In the genomic region with DNA sequence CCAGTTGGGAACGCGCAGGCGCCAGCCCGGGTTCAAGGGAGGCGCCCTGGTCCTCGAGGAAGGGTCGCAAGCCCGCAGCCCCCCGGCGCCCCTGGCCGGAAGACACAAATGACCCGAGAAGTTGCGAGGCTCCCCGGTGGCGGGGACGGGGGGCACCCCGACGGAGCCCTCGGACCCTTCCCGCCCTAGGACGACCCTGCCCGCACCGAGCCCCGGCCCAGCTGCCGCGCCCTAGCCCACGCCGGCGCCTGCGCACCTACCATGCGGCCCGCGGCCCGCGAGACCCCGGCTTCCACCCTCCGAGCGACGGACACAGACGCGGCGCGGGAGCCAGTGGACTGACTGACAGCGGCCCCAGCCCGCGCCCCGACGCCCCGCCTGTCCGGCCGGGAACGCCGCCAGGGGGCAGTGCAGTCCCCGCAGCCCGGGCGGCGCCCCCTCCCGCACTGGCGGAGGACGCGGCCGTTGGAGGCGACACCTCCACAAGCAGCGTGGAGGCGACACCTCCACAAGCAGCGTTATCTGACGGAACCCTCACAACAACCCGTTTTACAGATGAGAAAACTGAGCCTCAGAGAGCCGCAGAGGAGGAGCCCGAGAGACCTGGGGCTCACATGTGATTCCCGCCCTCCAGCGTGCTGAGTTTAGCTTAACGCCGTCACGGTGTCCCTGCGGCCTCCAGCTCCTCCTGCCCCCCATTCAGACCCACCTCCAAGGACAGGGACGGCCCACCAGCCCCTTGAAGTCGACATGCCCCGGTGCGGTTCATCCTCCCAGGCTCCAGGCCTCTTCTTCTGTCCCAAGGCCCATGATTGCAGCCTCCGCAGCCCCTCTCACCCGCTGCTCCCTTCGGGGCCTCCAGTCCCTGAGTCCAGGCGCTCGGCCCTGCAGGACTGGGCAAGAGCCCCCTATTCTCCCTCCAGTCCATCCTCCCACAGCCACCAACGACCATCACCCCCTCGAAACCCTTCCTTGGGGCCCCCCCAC, we compare ENCODE assay signal across 1 cellular context.
TF ChIP-seq lines count a peak whose summit lies in the region.

A gene with protein sequence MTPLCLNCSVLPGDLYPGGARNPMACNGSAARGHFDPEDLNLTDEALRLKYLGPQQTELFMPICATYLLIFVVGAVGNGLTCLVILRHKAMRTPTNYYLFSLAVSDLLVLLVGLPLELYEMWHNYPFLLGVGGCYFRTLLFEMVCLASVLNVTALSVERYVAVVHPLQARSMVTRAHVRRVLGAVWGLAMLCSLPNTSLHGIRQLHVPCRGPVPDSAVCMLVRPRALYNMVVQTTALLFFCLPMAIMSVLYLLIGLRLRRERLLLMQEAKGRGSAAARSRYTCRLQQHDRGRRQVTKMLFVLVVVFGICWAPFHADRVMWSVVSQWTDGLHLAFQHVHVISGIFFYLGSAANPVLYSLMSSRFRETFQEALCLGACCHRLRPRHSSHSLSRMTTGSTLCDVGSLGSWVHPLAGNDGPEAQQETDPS (minus strand): TSS at position 347 of the 987 bp plus-strand sequence. CDS start 84 bp downstream, at position 263.

TF ChIP-seq in GM12878, 131 proteins besides CTCF, POLR2A, EP300 and RAD21 (continues in another document):
- TF ChIP-seq GATAD2B (conservative IDR thresholded peaks at IDR 0.05; ENCODE audit: low read depth), result peak; percentile 48
- TF ChIP-seq, protein P1, sequence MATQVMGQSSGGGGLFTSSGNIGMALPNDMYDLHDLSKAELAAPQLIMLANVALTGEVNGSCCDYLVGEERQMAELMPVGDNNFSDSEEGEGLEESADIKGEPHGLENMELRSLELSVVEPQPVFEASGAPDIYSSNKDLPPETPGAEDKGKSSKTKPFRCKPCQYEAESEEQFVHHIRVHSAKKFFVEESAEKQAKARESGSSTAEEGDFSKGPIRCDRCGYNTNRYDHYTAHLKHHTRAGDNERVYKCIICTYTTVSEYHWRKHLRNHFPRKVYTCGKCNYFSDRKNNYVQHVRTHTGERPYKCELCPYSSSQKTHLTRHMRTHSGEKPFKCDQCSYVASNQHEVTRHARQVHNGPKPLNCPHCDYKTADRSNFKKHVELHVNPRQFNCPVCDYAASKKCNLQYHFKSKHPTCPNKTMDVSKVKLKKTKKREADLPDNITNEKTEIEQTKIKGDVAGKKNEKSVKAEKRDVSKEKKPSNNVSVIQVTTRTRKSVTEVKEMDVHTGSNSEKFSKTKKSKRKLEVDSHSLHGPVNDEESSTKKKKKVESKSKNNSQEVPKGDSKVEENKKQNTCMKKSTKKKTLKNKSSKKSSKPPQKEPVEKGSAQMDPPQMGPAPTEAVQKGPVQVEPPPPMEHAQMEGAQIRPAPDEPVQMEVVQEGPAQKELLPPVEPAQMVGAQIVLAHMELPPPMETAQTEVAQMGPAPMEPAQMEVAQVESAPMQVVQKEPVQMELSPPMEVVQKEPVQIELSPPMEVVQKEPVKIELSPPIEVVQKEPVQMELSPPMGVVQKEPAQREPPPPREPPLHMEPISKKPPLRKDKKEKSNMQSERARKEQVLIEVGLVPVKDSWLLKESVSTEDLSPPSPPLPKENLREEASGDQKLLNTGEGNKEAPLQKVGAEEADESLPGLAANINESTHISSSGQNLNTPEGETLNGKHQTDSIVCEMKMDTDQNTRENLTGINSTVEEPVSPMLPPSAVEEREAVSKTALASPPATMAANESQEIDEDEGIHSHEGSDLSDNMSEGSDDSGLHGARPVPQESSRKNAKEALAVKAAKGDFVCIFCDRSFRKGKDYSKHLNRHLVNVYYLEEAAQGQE (IDR thresholded peaks at IDR 0.05; ENCODE audit: low read depth, low read length), result no peak
- TF ChIP-seq, protein P2, sequence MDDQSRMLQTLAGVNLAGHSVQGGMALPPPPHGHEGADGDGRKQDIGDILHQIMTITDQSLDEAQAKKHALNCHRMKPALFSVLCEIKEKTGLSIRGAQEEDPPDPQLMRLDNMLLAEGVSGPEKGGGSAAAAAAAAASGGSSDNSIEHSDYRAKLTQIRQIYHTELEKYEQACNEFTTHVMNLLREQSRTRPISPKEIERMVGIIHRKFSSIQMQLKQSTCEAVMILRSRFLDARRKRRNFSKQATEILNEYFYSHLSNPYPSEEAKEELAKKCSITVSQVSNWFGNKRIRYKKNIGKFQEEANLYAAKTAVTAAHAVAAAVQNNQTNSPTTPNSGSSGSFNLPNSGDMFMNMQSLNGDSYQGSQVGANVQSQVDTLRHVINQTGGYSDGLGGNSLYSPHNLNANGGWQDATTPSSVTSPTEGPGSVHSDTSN (IDR thresholded peaks at IDR 0.05; ENCODE audit: insufficient replicate concordance, low read depth, low read length), result peak; percentile 70
- no peak for TF ChIP-seq ASH2L (IDR thresholded peaks at IDR 0.05; ENCODE audit: borderline replicate concordance, low read depth)
- TF ChIP-seq NBN (IDR thresholded peaks at IDR 0.05), result no peak
- TF ChIP-seq ZNF217 (IDR thresholded peaks at IDR 0.05), result peak; percentile 65; the same call in 1 of the 2 replicates
- TF ChIP-seq SMC3 (IDR thresholded peaks at IDR 0.05; ENCODE audit: borderline replicate concordance, low read length), result peak; percentile 90
- TF ChIP-seq BHLHE40 (IDR thresholded peaks at IDR 0.05; ENCODE audit: borderline replicate concordance in 1 of 2, low read depth in 2 of 2, low read length in 1 of 2), result peak in 1 of 2 experiments; percentile 48; a peak in 1 of 4 replicates
- peak; percentile 48 for TF ChIP-seq RELA (IDR thresholded peaks at IDR 0.05; ENCODE audit: borderline replicate concordance, partially characterized antibody)
- TF ChIP-seq EZH2 (IDR thresholded peaks at IDR 0.05; ENCODE audit: borderline replicate concordance, control insufficient read depth, low read depth, low read length), result no peak
- TF ChIP-seq KLF5 (IDR thresholded peaks at IDR 0.05; ENCODE audit: partially characterized antibody), result peak; percentile 40
- TF ChIP-seq, protein P3, sequence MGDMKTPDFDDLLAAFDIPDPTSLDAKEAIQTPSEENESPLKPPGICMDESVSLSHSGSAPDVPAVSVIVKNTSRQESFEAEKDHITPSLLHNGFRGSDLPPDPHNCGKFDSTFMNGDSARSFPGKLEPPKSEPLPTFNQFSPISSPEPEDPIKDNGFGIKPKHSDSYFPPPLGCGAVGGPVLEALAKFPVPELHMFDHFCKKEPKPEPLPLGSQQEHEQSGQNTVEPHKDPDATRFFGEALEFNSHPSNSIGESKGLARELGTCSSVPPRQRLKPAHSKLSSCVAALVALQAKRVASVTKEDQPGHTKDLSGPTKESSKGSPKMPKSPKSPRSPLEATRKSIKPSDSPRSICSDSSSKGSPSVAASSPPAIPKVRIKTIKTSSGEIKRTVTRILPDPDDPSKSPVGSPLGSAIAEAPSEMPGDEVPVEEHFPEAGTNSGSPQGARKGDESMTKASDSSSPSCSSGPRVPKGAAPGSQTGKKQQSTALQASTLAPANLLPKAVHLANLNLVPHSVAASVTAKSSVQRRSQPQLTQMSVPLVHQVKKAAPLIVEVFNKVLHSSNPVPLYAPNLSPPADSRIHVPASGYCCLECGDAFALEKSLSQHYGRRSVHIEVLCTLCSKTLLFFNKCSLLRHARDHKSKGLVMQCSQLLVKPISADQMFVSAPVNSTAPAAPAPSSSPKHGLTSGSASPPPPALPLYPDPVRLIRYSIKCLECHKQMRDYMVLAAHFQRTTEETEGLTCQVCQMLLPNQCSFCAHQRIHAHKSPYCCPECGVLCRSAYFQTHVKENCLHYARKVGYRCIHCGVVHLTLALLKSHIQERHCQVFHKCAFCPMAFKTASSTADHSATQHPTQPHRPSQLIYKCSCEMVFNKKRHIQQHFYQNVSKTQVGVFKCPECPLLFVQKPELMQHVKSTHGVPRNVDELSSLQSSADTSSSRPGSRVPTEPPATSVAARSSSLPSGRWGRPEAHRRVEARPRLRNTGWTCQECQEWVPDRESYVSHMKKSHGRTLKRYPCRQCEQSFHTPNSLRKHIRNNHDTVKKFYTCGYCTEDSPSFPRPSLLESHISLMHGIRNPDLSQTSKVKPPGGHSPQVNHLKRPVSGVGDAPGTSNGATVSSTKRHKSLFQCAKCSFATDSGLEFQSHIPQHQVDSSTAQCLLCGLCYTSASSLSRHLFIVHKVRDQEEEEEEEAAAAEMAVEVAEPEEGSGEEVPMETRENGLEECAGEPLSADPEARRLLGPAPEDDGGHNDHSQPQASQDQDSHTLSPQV (IDR thresholded peaks at IDR 0.05), result peak; percentile 61; the same call in 1 of the 2 replicates
- no peak for TF ChIP-seq JUNB (IDR thresholded peaks at IDR 0.05)
- TF ChIP-seq, protein P4, sequence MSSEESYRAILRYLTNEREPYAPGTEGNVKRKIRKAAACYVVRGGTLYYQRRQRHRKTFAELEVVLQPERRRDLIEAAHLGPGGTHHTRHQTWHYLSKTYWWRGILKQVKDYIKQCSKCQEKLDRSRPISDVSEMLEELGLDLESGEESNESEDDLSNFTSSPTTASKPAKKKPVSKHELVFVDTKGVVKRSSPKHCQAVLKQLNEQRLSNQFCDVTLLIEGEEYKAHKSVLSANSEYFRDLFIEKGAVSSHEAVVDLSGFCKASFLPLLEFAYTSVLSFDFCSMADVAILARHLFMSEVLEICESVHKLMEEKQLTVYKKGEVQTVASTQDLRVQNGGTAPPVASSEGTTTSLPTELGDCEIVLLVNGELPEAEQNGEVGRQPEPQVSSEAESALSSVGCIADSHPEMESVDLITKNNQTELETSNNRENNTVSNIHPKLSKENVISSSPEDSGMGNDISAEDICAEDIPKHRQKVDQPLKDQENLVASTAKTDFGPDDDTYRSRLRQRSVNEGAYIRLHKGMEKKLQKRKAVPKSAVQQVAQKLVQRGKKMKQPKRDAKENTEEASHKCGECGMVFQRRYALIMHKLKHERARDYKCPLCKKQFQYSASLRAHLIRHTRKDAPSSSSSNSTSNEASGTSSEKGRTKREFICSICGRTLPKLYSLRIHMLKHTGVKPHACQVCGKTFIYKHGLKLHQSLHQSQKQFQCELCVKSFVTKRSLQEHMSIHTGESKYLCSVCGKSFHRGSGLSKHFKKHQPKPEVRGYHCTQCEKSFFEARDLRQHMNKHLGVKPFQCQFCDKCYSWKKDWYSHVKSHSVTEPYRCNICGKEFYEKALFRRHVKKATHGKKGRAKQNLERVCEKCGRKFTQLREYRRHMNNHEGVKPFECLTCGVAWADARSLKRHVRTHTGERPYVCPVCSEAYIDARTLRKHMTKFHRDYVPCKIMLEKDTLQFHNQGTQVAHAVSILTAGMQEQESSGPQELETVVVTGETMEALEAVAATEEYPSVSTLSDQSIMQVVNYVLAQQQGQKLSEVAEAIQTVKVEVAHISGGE (CRISPR knock-in tag; IDR thresholded peaks at IDR 0.05), result no peak
- TF ChIP-seq YY1 (IDR thresholded peaks at IDR 0.05; ENCODE audit: low read depth, low read length), result peak; percentile 81
- no peak for TF ChIP-seq SP1 (IDR thresholded peaks at IDR 0.05; ENCODE audit: low read depth, low read length)
- TF ChIP-seq RBBP5 (conservative IDR thresholded peaks at IDR 0.05), result no peak
- 0 out of 2 replicates have a peak, but pooled peaks have one; percentile 29 for TF ChIP-seq MXI1 (IDR thresholded peaks at IDR 0.05; ENCODE audit: low read depth, low read length)
- TF ChIP-seq, protein P5, sequence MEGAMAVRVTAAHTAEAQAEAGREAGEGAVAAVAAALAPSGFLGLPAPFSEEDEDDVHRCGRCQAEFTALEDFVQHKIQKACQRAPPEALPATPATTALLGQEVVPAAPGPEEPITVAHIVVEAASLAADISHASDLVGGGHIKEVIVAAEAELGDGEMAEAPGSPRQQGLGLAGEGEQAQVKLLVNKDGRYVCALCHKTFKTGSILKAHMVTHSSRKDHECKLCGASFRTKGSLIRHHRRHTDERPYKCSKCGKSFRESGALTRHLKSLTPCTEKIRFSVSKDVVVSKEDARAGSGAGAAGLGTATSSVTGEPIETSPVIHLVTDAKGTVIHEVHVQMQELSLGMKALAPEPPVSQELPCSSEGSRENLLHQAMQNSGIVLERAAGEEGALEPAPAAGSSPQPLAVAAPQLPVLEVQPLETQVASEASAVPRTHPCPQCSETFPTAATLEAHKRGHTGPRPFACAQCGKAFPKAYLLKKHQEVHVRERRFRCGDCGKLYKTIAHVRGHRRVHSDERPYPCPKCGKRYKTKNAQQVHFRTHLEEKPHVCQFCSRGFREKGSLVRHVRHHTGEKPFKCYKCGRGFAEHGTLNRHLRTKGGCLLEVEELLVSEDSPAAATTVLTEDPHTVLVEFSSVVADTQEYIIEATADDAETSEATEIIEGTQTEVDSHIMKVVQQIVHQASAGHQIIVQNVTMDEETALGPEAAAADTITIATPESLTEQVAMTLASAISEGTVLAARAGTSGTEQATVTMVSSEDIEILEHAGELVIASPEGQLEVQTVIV (IDR thresholded peaks at IDR 0.05; ENCODE audit: borderline replicate concordance, partially characterized antibody), result no peak
- no peak for TF ChIP-seq ETV6 (conservative IDR thresholded peaks at IDR 0.05 in 1 of 2, IDR thresholded peaks at IDR 0.05 in 1 of 2; ENCODE audit: borderline replicate concordance in 1 of 2, low read depth in 1 of 2)
- TF ChIP-seq, protein P6, sequence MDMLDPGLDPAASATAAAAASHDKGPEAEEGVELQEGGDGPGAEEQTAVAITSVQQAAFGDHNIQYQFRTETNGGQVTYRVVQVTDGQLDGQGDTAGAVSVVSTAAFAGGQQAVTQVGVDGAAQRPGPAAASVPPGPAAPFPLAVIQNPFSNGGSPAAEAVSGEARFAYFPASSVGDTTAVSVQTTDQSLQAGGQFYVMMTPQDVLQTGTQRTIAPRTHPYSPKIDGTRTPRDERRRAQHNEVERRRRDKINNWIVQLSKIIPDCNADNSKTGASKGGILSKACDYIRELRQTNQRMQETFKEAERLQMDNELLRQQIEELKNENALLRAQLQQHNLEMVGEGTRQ (IDR thresholded peaks at IDR 0.05; ENCODE audit: borderline replicate concordance, low read depth, low read length), result no peak
- 0 out of 2 replicates have a peak, but pooled peaks have one; percentile 32 for TF ChIP-seq STAT1 (conservative IDR thresholded peaks at IDR 0.05)
- no peak for TF ChIP-seq TCF3 (IDR thresholded peaks at IDR 0.05; ENCODE audit: borderline replicate concordance, insufficient read depth, low read depth, low read length)
- TF ChIP-seq LARP7 (IDR thresholded peaks at IDR 0.05), result 0 out of 2 replicates have a peak, but pooled peaks have one; percentile 59
- peak; percentile 88; the same call in 1 of the 2 replicates for TF ChIP-seq RB1 (IDR thresholded peaks at IDR 0.05; ENCODE audit: borderline replicate concordance)
- peak; percentile 65 for TF ChIP-seq IKZF1 (conservative IDR thresholded peaks at IDR 0.05)
- no peak for TF ChIP-seq RFX5 (IDR thresholded peaks at IDR 0.05; ENCODE audit: low read depth, low read length)
